In genomic region chr11:67260885-67261634, GRCh38 we compare ENCODE assay signal across 8 cellular contexts. TPM values are rescaled to one million over a fixed set of nuclear protein-coding genes. Genes with fewer than 3 reads are reported as not detected.
A peak's percentile ranks its signal among the peaks of the same experiment; 100 is the strongest.
DNase-seq lines count a peak whose midpoint lies in the region; TF ChIP-seq lines count a peak whose summit lies in the region.
"Not testable (repeated sequence)": the region's sequence is repeated elsewhere in the genome, so short reads cannot be mapped to it uniquely, and the experiment has no call there.

No MANE protein-coding gene starts in this region.

- H3F3A ChIP-seq in neural progenitor cell (ENCODE audit: low read depth), result peaks cover 55% of the 10 kb centered on the region

- H3K79me2 ChIP-seq in neural progenitor cell (ENCODE audit: low read depth), result not testable (repeated sequence)

- peak overlapping the region; percentile 58 for H3K4me3 Mint-ChIP-seq in activated naive CD4-positive, alpha-beta T cell treated with anti-CD3 and anti-CD28 coated beads, Interleukin-2, amount 10 ng/mL, durations not matched to agents 7 days and 5 days
- H3K4me3 Mint-ChIP-seq in endodermal cell (peak overlapping the region; percentile 45), neural progenitor cell (peak overlapping the region; percentile 83)

- in situ Hi-C loops in SK-MEL-5 (cut with HindIII; ENCODE audit: low pct_unique_long_range_greater_than_20kb, low sequenced_read_pairs), result not testable (repeated sequence)

- peaks cover 13% of the 10 kb centered on the region for H3K36me3 Mint-ChIP-seq in activated naive CD4-positive, alpha-beta T cell treated with anti-CD3 and anti-CD28 coated beads, Interleukin-2, amount 10 ng/mL, durations not matched to agents 7 days and 5 days
- not testable (repeated sequence) for H3K36me3 Mint-ChIP-seq in endodermal cell (ENCODE audit: low read depth)
- peaks cover 13% of the 10 kb centered on the region for H3K36me3 Mint-ChIP-seq in neural progenitor cell

- H3K4me1 ChIP-seq in endodermal cell (ENCODE audit: control insufficient read depth, insufficient read depth, low read length); iPS-18a (ENCODE audit: control insufficient read depth, low read depth, low read length); neural progenitor cell: not testable (repeated sequence)
- H3K4me1 ChIP-seq in stomach smooth muscle (ENCODE audit: control insufficient read depth, insufficient read depth, low read length), result peaks cover 24% of the 10 kb centered on the region

- H3K4me1 Mint-ChIP-seq in activated naive CD4-positive, alpha-beta T cell treated with anti-CD3 and anti-CD28 coated beads, Interleukin-2, amount 10 ng/mL, durations not matched to agents 7 days and 5 days, result peaks cover 49% of the 10 kb centered on the region
- peaks cover 17% of the 10 kb centered on the region for H3K4me1 Mint-ChIP-seq in endodermal cell
- H3K4me1 Mint-ChIP-seq in neural progenitor cell, result peaks cover 29% of the 10 kb centered on the region

- CTCF ChIA-PET in activated naive CD4-positive, alpha-beta T cell treated with anti-CD3 and anti-CD28 coated beads, Interleukin-2, amount 10 ng/mL, durations not matched to agents 7 days and 5 days (lab: Charles Lee), result interaction anchor here (1.0 to 4.9 kb wide), 11 partner anchors 10 to 121 kb away, joined by 4 to 117 read pairs (median 7); partner anchors contain the start of genes ANKRD13D and POLD4

- not testable (repeated sequence) for H3K9ac ChIP-seq in endodermal cell (ENCODE audit: extremely low read depth, low read length, poor library complexity, severe bottlenecking); iPS-18a (ENCODE audit: low read length); neural progenitor cell
- H3K9ac ChIP-seq in stomach smooth muscle (ENCODE audit: low read length in 2 of 2), result peak overlapping the region; percentile 47 to 60

- H3K27ac ChIP-seq in endodermal cell (ENCODE audit: low read depth, low read length); iPS-18a (ENCODE audit: low read length); neural progenitor cell; stomach smooth muscle (ENCODE audit: low read length): not testable (repeated sequence)

- WGBS in endodermal cell (ENCODE audit: insufficient coverage in 1 of 2, insufficient read length in 1 of 2), 2 experiments, result 43 to 70% methylated on average over 19 to 49 of the region's 49 CpGs

- H3K9me3 ChIP-seq in endodermal cell (ENCODE audit: control insufficient read depth, low read length); iPS-18a (ENCODE audit: control insufficient read depth, low read depth, low read length); neural progenitor cell (ENCODE audit: low read depth); stomach smooth muscle (ENCODE audit: control insufficient read depth in 2 of 2, low read length in 2 of 2): not testable (repeated sequence)

- H3K4me3 ChIP-seq in endodermal cell (ENCODE audit: low read length), result peak overlapping the region; percentile 67
- peak overlapping the region; percentile 53 for H3K4me3 ChIP-seq in iPS-18a (ENCODE audit: low read length)
- peak overlapping the region; percentile 37 for H3K4me3 ChIP-seq in neural progenitor cell
- H3K4me3 ChIP-seq in stomach smooth muscle (ENCODE audit: low read length in 2 of 2), result peak overlapping the region; percentile 66 to 72

- peak overlapping the region; percentile 91 for H2AFZ ChIP-seq in neural progenitor cell (replicated peaks)

- peak overlapping the region; percentile 91 for H3K4me2 ChIP-seq in neural progenitor cell

- H3K27me3 Mint-ChIP-seq in activated naive CD4-positive, alpha-beta T cell treated with anti-CD3 and anti-CD28 coated beads, Interleukin-2, amount 10 ng/mL, durations not matched to agents 7 days and 5 days, result peaks cover 10% of the 10 kb centered on the region
- H3K27me3 Mint-ChIP-seq in endodermal cell (ENCODE audit: insufficient read depth), result peaks cover 22% of the 10 kb centered on the region
- peaks cover 12% of the 10 kb centered on the region for H3K27me3 Mint-ChIP-seq in neural progenitor cell (ENCODE audit: insufficient read depth, low read depth)

- not testable (repeated sequence) for H3K27me3 ChIP-seq in endodermal cell (ENCODE audit: control insufficient read depth, insufficient read depth, low read length, poor library complexity, severe bottlenecking); stomach smooth muscle (ENCODE audit: control insufficient read depth in 1 of 2, insufficient read depth in 2 of 2, low read length in 2 of 2)
- H3K27me3 ChIP-seq in iPS-18a (ENCODE audit: control insufficient read depth, insufficient read depth, low read length) (peaks cover 27% of the 10 kb centered on the region), neural progenitor cell (peaks cover 27% of the 10 kb centered on the region)

- not testable (repeated sequence) for TF ChIP-seq CTCF in endodermal cell (conservative IDR thresholded peaks at IDR 0.05); neural progenitor cell (IDR thresholded peaks at IDR 0.05)

- H4K20me1 ChIP-seq in neural progenitor cell (ENCODE audit: low read depth), result not testable (repeated sequence)

- H3K27ac Mint-ChIP-seq in activated naive CD4-positive, alpha-beta T cell treated with anti-CD3 and anti-CD28 coated beads, Interleukin-2, amount 10 ng/mL, durations not matched to agents 7 days and 5 days; endodermal cell: not testable (repeated sequence)
- H3K27ac Mint-ChIP-seq in neural progenitor cell, result peak overlapping the region; percentile 69

- H3K9me3 Mint-ChIP-seq in activated naive CD4-positive, alpha-beta T cell treated with anti-CD3 and anti-CD28 coated beads, Interleukin-2, amount 10 ng/mL, durations not matched to agents 7 days and 5 days; endodermal cell; neural progenitor cell: not testable (repeated sequence)

- DNase-seq in CD1c-positive myeloid dendritic cell (ENCODE audit: extremely low spot score) (peak; percentile 60), LHCN-M2 (ENCODE audit: low read depth) (peak; percentile 31), SK-MEL-5 (ENCODE audit: low read depth, low spot score) (peak; percentile 31), endodermal cell (peak; percentile 91), neural progenitor cell (ENCODE audit: low spot score) (peak; percentile 87)
- DNase-seq in activated naive CD4-positive, alpha-beta T cell treated with anti-CD3 and anti-CD28 coated beads, Interleukin-2, amount 10 ng/mL, durations not matched to agents 7 days and 5 days, result peak; percentile 66

- H3K36me3 ChIP-seq in endodermal cell (ENCODE audit: control insufficient read depth, insufficient read depth, low read length) (peaks cover 13% of the 10 kb centered on the region), iPS-18a (ENCODE audit: control insufficient read depth, low read depth, low read length) (peaks cover 12% of the 10 kb centered on the region)
- not testable (repeated sequence) for H3K36me3 ChIP-seq in neural progenitor cell; stomach smooth muscle (ENCODE audit: control insufficient read depth in 2 of 2, insufficient read depth in 2 of 2, low read length in 2 of 2)

RNA-seq across cellular contexts. Expression of gene GRK2, which starts 5.2 kb away (rescaled TPM):
- total RNA-seq in LHCN-M2 (2014; rRNA removed) (62.6 and 69.3 TPM in 2 replicates), endodermal cell (10 to 100 TPM; 58.0 to 61.7 TPM), neural progenitor cell (ENCODE audit: low replicate concordance) (30.0 and 54.4 TPM in 2 replicates)
- 33.9 TPM for polyA plus RNA-seq in LHCN-M2 (2012)
- total RNA-seq in SK-MEL-5 (2014; rRNA removed; shearing (Covaris generic)), result 25.0 and 29.6 TPM in 2 replicates
- 47.7 and 66.1 TPM in 2 replicates for polyA plus RNA-seq in SK-MEL-5 (2015; cell fraction: cytosol; rRNA removed)
- 81.7 and 109 TPM in 2 replicates for polyA plus RNA-seq in SK-MEL-5 (2015; cell fraction: nucleus; rRNA removed)
- 43.5 TPM for polyA plus RNA-seq in endodermal cell (2013, experiment 1 of 2)
- polyA plus RNA-seq in endodermal cell (2013, experiment 2 of 2), result 39.5 TPM

RNA-seq across cellular contexts. Expression of gene ANKRD13D, which starts 28.0 kb away (rescaled TPM):
- total RNA-seq in LHCN-M2 (2014; rRNA removed) (31.3 and 42.1 TPM in 2 replicates), endodermal cell (10 to 100 TPM; 56.6 to 58.6 TPM), neural progenitor cell (ENCODE audit: low replicate concordance) (21.0 and 29.2 TPM in 2 replicates)
- polyA plus RNA-seq in LHCN-M2 (2012), result 19.6 TPM
- total RNA-seq in SK-MEL-5 (2014; rRNA removed; shearing (Covaris generic)), result 16.9 and 17.8 TPM in 2 replicates
- polyA plus RNA-seq in SK-MEL-5 (2015; cell fraction: cytosol; rRNA removed), result 25.8 and 34.8 TPM in 2 replicates
- polyA plus RNA-seq in SK-MEL-5 (2015; cell fraction: nucleus; rRNA removed), result 154 and 166 TPM in 2 replicates
- 30.0 TPM for polyA plus RNA-seq in endodermal cell (2013, experiment 1 of 2)
- 27.5 TPM for polyA plus RNA-seq in endodermal cell (2013, experiment 2 of 2)

RNA-seq across cellular contexts. Expression of gene SSH3, which starts 42.3 kb away (rescaled TPM):
- total RNA-seq in LHCN-M2 (2014; rRNA removed) (10.8 and 19.0 TPM in 2 replicates), endodermal cell (10 to 100 TPM; 39.1 to 44.4 TPM), neural progenitor cell (ENCODE audit: low replicate concordance) (1.4 and 7.1 TPM in 2 replicates)
- 19.9 TPM for polyA plus RNA-seq in LHCN-M2 (2012)
- 3.8 and 5.9 TPM in 2 replicates for total RNA-seq in SK-MEL-5 (2014; rRNA removed; shearing (Covaris generic))
- polyA plus RNA-seq in SK-MEL-5 (2015; cell fraction: cytosol; rRNA removed), result 11.4 and 14.1 TPM in 2 replicates
- polyA plus RNA-seq in SK-MEL-5 (2015; cell fraction: nucleus; rRNA removed), result 49.6 and 63.5 TPM in 2 replicates
- 22.0 TPM for polyA plus RNA-seq in endodermal cell (2013, experiment 1 of 2)
- 16.0 TPM for polyA plus RNA-seq in endodermal cell (2013, experiment 2 of 2)

Comparison
In these comparisons a context has a peak if more than half of its experiments do, and no peak if none do; other contexts are left out.
1. DNase-seq: peak in every context shown above with its lines; median percentile 91 in endodermal cell; 87 in neural progenitor cell; 66 in activated naive CD4-positive, alpha-beta T cell treated with anti-CD3 and anti-CD28 coated beads, Interleukin-2, amount 10 ng/mL, durations not matched to agents 7 days and 5 days; 60 in CD1c-positive myeloid dendritic cell; 31 in LHCN-M2; 31 in SK-MEL-5.